In genomic region chr1:244836135-244836521, GRCh38 we compare ENCODE assay signal across 8 cellular contexts. TPM values are rescaled to one million over a fixed set of nuclear protein-coding genes. Genes with fewer than 3 reads are reported as not detected.
DNase-seq lines count a peak whose midpoint lies in the region; ATAC-seq lines count a peak whose summit lies in the region.

No MANE protein-coding gene starts in this region.

- DNase-seq in COLO829 (ENCODE audit: low spot score) (peak; percentile 49), HCEC 1CT (peak; percentile 35), SK-MEL-5 (ENCODE audit: low read depth, low spot score) (peak; percentile 27), NCI-H1436 (lab: John Stamatoyannopoulos, UW) (no peak)

- in situ Hi-C loops in SK-MEL-5 (cut with HindIII; ENCODE audit: low pct_unique_long_range_greater_than_20kb, low sequenced_read_pairs) = loop anchor here (25.0 kb wide), 1 partner anchor 201 kb away; no protein-coding TSS in a partner anchor

- no peaks in the 10 kb centered on the region for H3K9me3 ChIP-seq in endocrine pancreas (ENCODE audit: control insufficient read depth, low read length)
- H3K9me3 ChIP-seq in muscle layer of duodenum (ENCODE audit: control insufficient read depth in 1 of 2, low read length in 2 of 2) = no peaks in the 10 kb centered on the region

- ATAC-seq in HG02884 (IDR thresholded peaks at IDR 0.05; ENCODE audit: unreplicated experiment) = no peak
- no peak for ATAC-seq in HG02852 (IDR thresholded peaks at IDR 0.05; ENCODE audit: unreplicated experiment)

- H3K9ac ChIP-seq in endocrine pancreas (ENCODE audit: control insufficient read depth, insufficient read depth, low read length) = peak overlapping the region; percentile 34

- H3K4me3 ChIP-seq in endocrine pancreas (ENCODE audit: control insufficient read depth, insufficient read depth, low read length) (peak overlapping the region; percentile 96), muscle layer of duodenum (ENCODE audit: low read depth in 1 of 2, low read length in 2 of 2) (peak overlapping the region; percentile 80 to 86)

- H3K27me3 ChIP-seq in endocrine pancreas (ENCODE audit: control insufficient read depth, insufficient read depth, low read length) (no peaks in the 10 kb centered on the region), muscle layer of duodenum (ENCODE audit: low read depth, low read length) (no peaks in the 10 kb centered on the region)

- H3K4me1 ChIP-seq in endocrine pancreas (ENCODE audit: control insufficient read depth, insufficient read depth, low read length) (peaks cover 11% of the 10 kb centered on the region), muscle layer of duodenum (ENCODE audit: control insufficient read depth in 1 of 2, insufficient read depth in 2 of 2, low read length in 2 of 2) (peaks cover 3 to 24% of the 10 kb centered on the region in 2 donors)

- peak overlapping the region; percentile 92 for H3K27ac ChIP-seq in muscle layer of duodenum (ENCODE audit: low read length)

- no peaks in the 10 kb centered on the region for H3K36me3 ChIP-seq in endocrine pancreas (ENCODE audit: control insufficient read depth, insufficient read depth, low read length)
- peaks cover 6 to 17% of the 10 kb centered on the region in 2 donors for H3K36me3 ChIP-seq in muscle layer of duodenum (ENCODE audit: control insufficient read depth in 1 of 2, insufficient read depth in 2 of 2, low read length in 2 of 2)

RNA-seq across cellular contexts. Expression of gene COX20, which starts 0.7 kb away (rescaled TPM):
- 35.0 and 37.9 TPM in 2 replicates for total RNA-seq in SK-MEL-5 (2014; rRNA removed; shearing (Covaris generic))
- polyA plus RNA-seq in SK-MEL-5 (2015; cell fraction: cytosol; rRNA removed) = 28.4 and 52.7 TPM in 2 replicates
- polyA plus RNA-seq in SK-MEL-5 (2015; cell fraction: nucleus; rRNA removed) = 22.6 and 27.1 TPM in 2 replicates

RNA-seq across cellular contexts. Expression of gene HNRNPU, which starts 28.2 kb away (rescaled TPM):
- 221 and 282 TPM in 2 replicates for total RNA-seq in SK-MEL-5 (2014; rRNA removed; shearing (Covaris generic))
- polyA plus RNA-seq in SK-MEL-5 (2015; cell fraction: cytosol; rRNA removed) = 282 and 321 TPM in 2 replicates
- polyA plus RNA-seq in SK-MEL-5 (2015; cell fraction: nucleus; rRNA removed) = 211 and 304 TPM in 2 replicates
